In genomic region chrX:38086451-38087215, GRCh38 we compare ENCODE assay signal across 19 cellular contexts.
"Had no signal": no experiment of that assay in that cellular context is flagged by ENCODE, and none has a peak within 500 bp of the region (broad histone marks: within the 10 kb centered on the region; RNA-seq: fewer than 3 reads in every experiment).

No MANE protein-coding gene starts in this region.

- H3K27me3 ChIP-seq: colonic mucosa, foreskin keratinocyte, hepatocyte, right lobe of liver, stomach, transverse colon had no signal

- H3K4me3 ChIP-seq: colonic mucosa, hepatocyte, prostate gland, right lobe of liver, spleen, stomach, thoracic aorta, transverse colon had no signal

- H3K9me3 ChIP-seq: colonic mucosa, prostate gland, right lobe of liver, spleen, stomach, thoracic aorta, transverse colon had no signal

- H3K27ac Mint-ChIP-seq: naive thymus-derived CD4-positive, alpha-beta T cell; nephron progenitor cell had no signal

- H3K4me3 Mint-ChIP-seq: naive thymus-derived CD4-positive, alpha-beta T cell; nephron progenitor cell had no signal

- H3K36me3 ChIP-seq: colonic mucosa, prostate gland, right lobe of liver, spleen, stomach, thoracic aorta, transverse colon had no signal

- DNase-seq: colonic mucosa; effector CD4-positive, alpha-beta T cell; naive thymus-derived CD4-positive, alpha-beta T cell; nephron progenitor cell; retina; right lobe of liver; spleen; stimulated activated CD4-positive, alpha-beta T cell treated with anti-CD3 and anti-CD28 coated beads, Interleukin-15, amount 100 ng/mL, for 24 hours; stimulated activated CD4-positive, alpha-beta T cell treated with anti-CD3 and anti-CD28 coated beads, Interleukin-1b, Interleukin-23, amount 100 ng/mL, for 48 hours; stimulated activated naive CD4-positive, alpha-beta T cell; stomach; substantia nigra had no signal

- H3K36me3 Mint-ChIP-seq: naive thymus-derived CD4-positive, alpha-beta T cell had no signal

- H3K4me1 ChIP-seq: colonic mucosa, foreskin keratinocyte, parathyroid adenoma, prostate gland, right lobe of liver, spleen, stomach, transverse colon had no signal

- H3K27ac ChIP-seq: colonic mucosa, foreskin keratinocyte, hepatocyte, parathyroid adenoma, prostate gland, right lobe of liver, spleen, stomach, thoracic aorta, transverse colon had no signal

- H3K4me1 Mint-ChIP-seq: naive thymus-derived CD4-positive, alpha-beta T cell; nephron progenitor cell had no signal

- ATAC-seq: foreskin keratinocyte; left lobe of liver; naive thymus-derived CD4-positive, alpha-beta T cell; right lobe of liver had no signal

- H3K9me3 Mint-ChIP-seq: naive thymus-derived CD4-positive, alpha-beta T cell had no signal
